ENCODE assay signal across 1 cellular context in the genomic region with DNA sequence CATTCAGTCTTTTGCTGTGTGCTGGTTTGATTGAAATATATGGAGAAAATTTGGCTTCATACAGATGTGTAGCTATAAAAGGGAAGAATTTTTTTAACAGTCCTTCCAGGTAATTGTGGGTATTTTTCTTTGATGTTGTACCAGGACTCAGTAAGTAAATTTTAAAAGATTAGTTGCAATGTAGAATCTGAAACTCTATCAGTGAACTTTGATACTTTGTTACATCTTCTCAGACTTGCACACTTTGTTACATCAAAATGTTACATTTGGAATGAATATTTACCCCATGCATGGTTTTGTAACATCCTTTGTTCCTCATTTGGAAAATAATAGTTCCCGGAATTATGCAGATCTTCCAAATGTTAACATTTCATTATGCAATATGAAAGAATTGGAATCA.
TF ChIP-seq lines count a peak whose summit lies in the region.

No MANE protein-coding gene starts in this region.

TF ChIP-seq in liver, 16 proteins besides CTCF, POLR2A, EP300 and RAD21 (continued from another document):
- TF ChIP-seq, protein P1, sequence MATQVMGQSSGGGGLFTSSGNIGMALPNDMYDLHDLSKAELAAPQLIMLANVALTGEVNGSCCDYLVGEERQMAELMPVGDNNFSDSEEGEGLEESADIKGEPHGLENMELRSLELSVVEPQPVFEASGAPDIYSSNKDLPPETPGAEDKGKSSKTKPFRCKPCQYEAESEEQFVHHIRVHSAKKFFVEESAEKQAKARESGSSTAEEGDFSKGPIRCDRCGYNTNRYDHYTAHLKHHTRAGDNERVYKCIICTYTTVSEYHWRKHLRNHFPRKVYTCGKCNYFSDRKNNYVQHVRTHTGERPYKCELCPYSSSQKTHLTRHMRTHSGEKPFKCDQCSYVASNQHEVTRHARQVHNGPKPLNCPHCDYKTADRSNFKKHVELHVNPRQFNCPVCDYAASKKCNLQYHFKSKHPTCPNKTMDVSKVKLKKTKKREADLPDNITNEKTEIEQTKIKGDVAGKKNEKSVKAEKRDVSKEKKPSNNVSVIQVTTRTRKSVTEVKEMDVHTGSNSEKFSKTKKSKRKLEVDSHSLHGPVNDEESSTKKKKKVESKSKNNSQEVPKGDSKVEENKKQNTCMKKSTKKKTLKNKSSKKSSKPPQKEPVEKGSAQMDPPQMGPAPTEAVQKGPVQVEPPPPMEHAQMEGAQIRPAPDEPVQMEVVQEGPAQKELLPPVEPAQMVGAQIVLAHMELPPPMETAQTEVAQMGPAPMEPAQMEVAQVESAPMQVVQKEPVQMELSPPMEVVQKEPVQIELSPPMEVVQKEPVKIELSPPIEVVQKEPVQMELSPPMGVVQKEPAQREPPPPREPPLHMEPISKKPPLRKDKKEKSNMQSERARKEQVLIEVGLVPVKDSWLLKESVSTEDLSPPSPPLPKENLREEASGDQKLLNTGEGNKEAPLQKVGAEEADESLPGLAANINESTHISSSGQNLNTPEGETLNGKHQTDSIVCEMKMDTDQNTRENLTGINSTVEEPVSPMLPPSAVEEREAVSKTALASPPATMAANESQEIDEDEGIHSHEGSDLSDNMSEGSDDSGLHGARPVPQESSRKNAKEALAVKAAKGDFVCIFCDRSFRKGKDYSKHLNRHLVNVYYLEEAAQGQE (IDR thresholded peaks at IDR 0.05), result peak; percentile 60
